In the genomic region with DNA sequence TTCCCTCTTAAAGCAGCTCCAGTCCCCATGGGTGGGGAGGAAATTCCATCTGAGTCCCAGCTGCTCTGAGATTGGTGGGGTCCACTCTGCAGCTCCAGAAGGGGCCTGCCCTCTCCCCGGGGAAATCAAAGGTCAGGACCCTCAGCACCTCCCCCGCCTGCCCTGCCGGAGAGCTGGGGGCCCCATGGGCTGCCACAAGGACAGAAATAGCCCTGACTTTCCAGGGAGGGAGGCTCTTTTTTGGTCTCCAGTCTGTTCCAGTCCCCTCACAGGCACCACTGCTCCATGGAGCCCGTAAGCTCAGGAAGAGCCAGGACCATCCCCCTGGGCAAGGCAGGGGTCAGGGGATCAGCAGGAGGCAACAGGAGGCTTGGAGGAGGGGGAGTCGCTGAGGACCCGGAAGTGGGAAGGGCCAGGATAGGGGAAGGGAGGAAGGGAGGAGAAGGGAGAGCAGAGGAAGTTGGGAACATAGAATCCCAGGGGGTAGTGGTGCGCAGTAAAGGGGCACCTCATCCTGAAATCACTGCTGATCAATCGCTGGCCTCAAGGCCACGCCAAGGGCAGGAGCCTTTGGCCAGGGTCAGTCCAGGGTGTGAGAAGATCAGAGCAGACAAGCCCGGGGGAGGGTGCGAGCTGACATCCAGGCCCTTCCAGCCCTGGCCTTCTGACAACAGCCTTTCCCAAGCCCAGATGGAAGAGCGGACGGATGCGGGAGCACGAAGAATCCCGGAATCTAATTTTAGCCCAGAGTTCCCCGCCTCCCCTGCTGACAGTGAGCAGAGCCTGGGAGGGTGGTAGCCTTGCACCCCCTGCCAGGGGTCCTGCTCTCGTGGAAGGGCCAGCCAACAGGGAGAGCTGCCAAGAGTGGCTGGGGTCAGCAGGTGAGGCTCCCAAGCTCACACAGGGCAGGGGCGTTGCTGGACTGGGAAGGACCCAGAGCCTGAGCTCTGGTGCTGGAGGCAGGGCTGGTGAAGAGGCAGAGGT, we compare ENCODE assay signal across 18 cellular contexts. TPM values are rescaled to one million over a fixed set of nuclear protein-coding genes. Genes with fewer than 3 reads are reported as not detected.
DNase-seq lines count a peak whose midpoint lies in the region; ATAC-seq and TF ChIP-seq lines count a peak whose summit lies in the region.
"Had no signal": no experiment of that assay in that cellular context is flagged by ENCODE, and none has a peak within 500 bp of the region (broad histone marks: within the 10 kb centered on the region; RNA-seq: fewer than 3 reads in every experiment).

No MANE protein-coding gene starts in this region.

- no peak for ATAC-seq in left lung
- ATAC-seq: Panc1 had no signal

- H3K4me3 ChIP-seq in ectodermal cell (ENCODE audit: insufficient read depth, low read depth, low read length) (no peak overlapping the region), left lung (no peak overlapping the region), spleen (no peak overlapping the region)
- H3K4me3 ChIP-seq: breast epithelium, skin epidermis had no signal

- no peak for TF ChIP-seq CTCF in left lung (IDR thresholded peaks at IDR 0.05)
- no peak for TF ChIP-seq CTCF in spleen (IDR thresholded peaks at IDR 0.05 in 8 of 11, conservative IDR thresholded peaks at IDR 0.05 in 3 of 11)

- intact Hi-C loops in left lung (cut with DNase I) (no loop called here), spleen (cut with DNase I; ENCODE audit: low total_unique reads) (no loop called here)

- peak overlapping the region; percentile 16 for H3K27ac ChIP-seq in ectodermal cell (ENCODE audit: insufficient read depth, low read depth, low read length, poor library complexity, severe bottlenecking)
- no peak overlapping the region for H3K27ac ChIP-seq in left lung
- H3K27ac ChIP-seq in spleen = peak overlapping the region in 6 of 8 donors; percentile 19 to 61 (median 58)

- H3K36me3 ChIP-seq in ectodermal cell (ENCODE audit: control insufficient read depth, insufficient read depth, low read length) (no peaks in the 10 kb centered on the region), left lung (no peaks in the 10 kb centered on the region), spleen (no peaks in the 10 kb centered on the region)
- H3K36me3 ChIP-seq: breast epithelium had no signal

- WGBS in ectodermal cell, 2 experiments = 52 to 54% methylated on average over 19 of the region's 19 CpGs
- WGBS in spleen, 5 donors = 49 to 67% (median 54%) methylated on average over 19 of the region's 19 CpGs

- no peak for TF ChIP-seq POLR2A in spleen (IDR thresholded peaks at IDR 0.05)

- no peaks in the 10 kb centered on the region for H3K9me3 ChIP-seq in ectodermal cell (ENCODE audit: control insufficient read depth, low read length)
- H3K9me3 ChIP-seq in left lung = peaks cover 0 to 16% of the 10 kb centered on the region in 2 donors
- peaks cover 0 to 21% (median 17%) of the 10 kb centered on the region in 8 donors for H3K9me3 ChIP-seq in spleen

- peaks cover 21% of the 10 kb centered on the region for H3K4me1 ChIP-seq in ectodermal cell (ENCODE audit: control insufficient read depth, insufficient read depth, low read length)
- H3K4me1 ChIP-seq in left lung = no peaks in the 10 kb centered on the region
- H3K4me1 ChIP-seq in spleen = peaks cover 0 to 33% (median 11%) of the 10 kb centered on the region in 6 donors
- H3K4me1 ChIP-seq: breast epithelium had no signal

- H3K27me3 ChIP-seq in ectodermal cell (ENCODE audit: control insufficient read depth, insufficient read depth, low read length, poor library complexity, severe bottlenecking) (no peaks in the 10 kb centered on the region), left lung (peaks cover 0 to 12% of the 10 kb centered on the region in 2 donors), spleen (replicated peaks in 1 of 7) (peaks cover 0 to 5% (median 0%) of the 10 kb centered on the region in 7 donors)
- H3K27me3 ChIP-seq: breast epithelium had no signal

- DNase-seq in NCI-H82 (lab: John Stamatoyannopoulos, UW) (peak; percentile 63), NCI-H82 treated with DMSO at 0.1 percent for 48 hours (lab: John Stamatoyannopoulos, UW; ENCODE audit: unreplicated experiment) (no peak), left lung (peak; percentile 32 to 58), spleen (peak; percentile 72), HUDEP-2 (lab: John Stamatoyannopoulos, UW; ENCODE audit: unreplicated experiment in 76 of 76) (no peak), occipital lobe (lab: John Stamatoyannopoulos, UW) (no peak), AML-193 (lab: John Stamatoyannopoulos, UW) (no peak)
- DNase-seq: activated CD8-positive, alpha-beta memory T cell treated with anti-CD3 and anti-CD28 coated beads, Interleukin-2, amount 50 U/mL, for 48 hours; DND-41; KBM-7; NCI-H2081 treated with DMSO at 0.1 percent for 48 hours; T1000 had no signal

RNA-seq across cellular contexts. Expression of gene ADRA2B, which starts 7.5 kb away (rescaled TPM):
- polyA plus RNA-seq in ectodermal cell (2013, experiment 1 of 4) = 3.1 TPM
- polyA plus RNA-seq in ectodermal cell (2013, experiment 2 of 4) = 2.8 TPM
- polyA plus RNA-seq in ectodermal cell (2013, experiment 3 of 4) = 3.2 TPM
- 2.9 TPM for polyA plus RNA-seq in ectodermal cell (2013, experiment 4 of 4)
- total RNA-seq in left lung (under 1 TPM; 0.20 to 0.34 TPM), spleen (10 to 100 TPM in 3 of 7 donors, 1 to 10 TPM in 4; 3.1 to 14.2 (median 9.0) TPM), occipital lobe (not detected)
- 1 to 10 TPM; 1.8 to 4.2 (median 1.8) TPM for polyA plus RNA-seq in spleen
- total RNA-seq: fibroblast of lung, lung microvascular endothelial cell had no signal

RNA-seq across cellular contexts. Expression of gene ASTL, which starts 29.4 kb away (rescaled TPM):
- polyA plus RNA-seq in ectodermal cell (2013, experiment 1 of 4) = not detected
- polyA plus RNA-seq in ectodermal cell (2013, experiment 2 of 4) = not detected
- polyA plus RNA-seq in ectodermal cell (2013, experiment 3 of 4) = not detected
- not detected for polyA plus RNA-seq in ectodermal cell (2013, experiment 4 of 4)
- total RNA-seq in left lung (not detected), spleen (1 to 10 TPM in 2 of 7 donors, under 1 TPM in 4, not detected in 1; 0.49 to 2.2 (median 0.72) TPM), occipital lobe (not detected)
- under 1 TPM; 0.24 to 0.33 (median 0.29) TPM for polyA plus RNA-seq in spleen
- total RNA-seq: fibroblast of lung, lung microvascular endothelial cell had no signal
- polyA plus RNA-seq: fibroblast of lung had no signal

RNA-seq across cellular contexts. Expression of gene DUSP2, which starts 36.4 kb away (rescaled TPM):
- 1.0 TPM for polyA plus RNA-seq in ectodermal cell (2013, experiment 1 of 4)
- 2.2 TPM for polyA plus RNA-seq in ectodermal cell (2013, experiment 2 of 4)
- polyA plus RNA-seq in ectodermal cell (2013, experiment 3 of 4) = 0.96 TPM
- 0.85 TPM for polyA plus RNA-seq in ectodermal cell (2013, experiment 4 of 4)
- total RNA-seq in left lung (1 to 10 TPM; 3.6 to 5.7 TPM), spleen (10 to 100 TPM; 27.2 to 88.0 (median 45.0) TPM), occipital lobe (7.3 TPM)
- 10 to 100 TPM; 24.2 to 60.8 (median 47.6) TPM for polyA plus RNA-seq in spleen

Comparison
In these comparisons a context has a peak if more than half of its experiments do, and no peak if none do; other contexts are left out.
1. DNase-seq: peak in NCI-H82 (single experiment), left lung (2 of 2) and spleen (single experiment); none in NCI-H82 treated with DMSO at 0.1 percent for 48 hours (single experiment), HUDEP-2 (0 of 76), occipital lobe (single experiment) and AML-193 (0 of 2).
2. H3K27ac ChIP-seq: peak in ectodermal cell (single experiment) and spleen (6 of 8); none in left lung (0 of 2).